In the genomic region with DNA sequence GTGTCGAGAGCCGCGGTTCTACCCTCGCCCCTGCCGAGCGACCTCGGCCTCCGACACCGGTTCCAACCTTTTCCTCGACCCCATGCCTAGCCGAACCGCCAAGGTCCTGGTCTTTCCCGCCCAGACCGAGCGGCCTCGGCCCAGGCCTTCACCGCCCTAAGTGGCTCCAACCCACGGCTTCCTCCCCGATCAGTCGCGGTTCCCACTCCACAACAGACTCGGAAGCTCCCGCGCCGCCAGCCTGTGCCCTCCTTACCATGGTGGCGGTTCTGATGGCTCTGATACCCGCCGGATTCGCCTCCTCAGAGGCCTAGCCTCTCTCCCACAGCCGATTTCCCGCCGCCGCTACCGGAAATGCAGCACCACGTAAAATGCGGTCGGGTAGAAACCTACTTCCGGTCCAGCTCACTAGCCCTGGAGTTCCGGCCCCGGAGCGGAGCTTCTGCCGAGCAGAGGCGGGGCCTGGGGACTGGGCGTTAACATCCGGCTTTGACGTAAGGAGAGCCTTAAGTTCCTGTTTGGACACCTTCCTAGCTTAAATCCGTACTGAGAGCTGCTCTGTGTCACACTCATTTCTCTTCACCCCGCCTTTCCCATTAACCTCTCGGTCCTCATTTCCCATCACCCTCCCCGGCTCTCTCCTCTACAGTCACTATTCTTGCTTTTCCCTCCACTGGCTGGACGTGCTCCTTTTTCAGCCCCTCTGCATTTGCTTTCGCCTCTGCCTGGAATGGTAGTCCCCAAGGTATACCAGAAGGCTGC, we compare ENCODE assay signal across 1 cellular context.
A peak's percentile ranks its signal among the peaks of the same experiment; 100 is the strongest.
TF ChIP-seq lines count a peak whose summit lies in the region.

Gene SNRPB (minus strand): TSS at position 358 of the 762 bp plus-strand sequence. CDS start 99 bp downstream, at position 259.

TF ChIP-seq in K562, 482 proteins besides CTCF, POLR2A, EP300 and RAD21 (continued from another document and continues in another):
- TF ChIP-seq BRF2 (IDR thresholded peaks at IDR 0.05; ENCODE audit: borderline replicate concordance, insufficient read depth, insufficient read length): no peak
- no peak for TF ChIP-seq ETS2 (tag; IDR thresholded peaks at IDR 0.05; ENCODE audit: borderline replicate concordance, poor library complexity, severe bottlenecking)
- TF ChIP-seq, protein P1, sequence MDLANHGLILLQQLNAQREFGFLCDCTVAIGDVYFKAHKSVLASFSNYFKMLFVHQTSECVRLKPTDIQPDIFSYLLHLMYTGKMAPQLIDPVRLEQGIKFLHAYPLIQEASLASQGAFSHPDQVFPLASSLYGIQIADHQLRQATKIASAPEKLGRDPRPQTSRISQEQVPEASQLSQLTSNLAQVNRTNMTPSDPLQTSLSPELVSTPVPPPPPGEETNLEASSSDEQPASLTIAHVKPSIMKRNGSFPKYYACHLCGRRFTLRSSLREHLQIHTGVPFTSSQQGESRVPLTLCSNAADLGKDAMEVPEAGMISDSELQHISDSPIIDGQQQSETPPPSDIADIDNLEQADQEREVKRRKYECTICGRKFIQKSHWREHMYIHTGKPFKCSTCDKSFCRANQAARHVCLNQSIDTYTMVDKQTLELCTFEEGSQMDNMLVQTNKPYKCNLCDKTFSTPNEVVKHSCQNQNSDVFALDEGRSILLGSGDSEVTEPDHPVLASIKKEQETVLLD (IDR thresholded peaks at IDR 0.05): 0 out of 2 replicates have a peak, but pooled peaks have one; percentile 46
- TF ChIP-seq NEUROD1 (IDR thresholded peaks at IDR 0.05; ENCODE audit: borderline replicate concordance, low read depth, low read length, partially characterized antibody): peak; percentile 56
- peak; percentile 94 for TF ChIP-seq ZEB2 (IDR thresholded peaks at IDR 0.05)
- no peak for TF ChIP-seq RREB1 (CRISPR knock-in tag; IDR thresholded peaks at IDR 0.05)
- peak; percentile 83 for TF ChIP-seq MGA (IDR thresholded peaks at IDR 0.05)
- TF ChIP-seq PTTG1 (tag; IDR thresholded peaks at IDR 0.05; ENCODE audit: low read depth): no peak
- TF ChIP-seq FOXM1 (IDR thresholded peaks at IDR 0.05; ENCODE audit: low read depth): no peak
- TF ChIP-seq FOXM1 (CRISPR knock-in tag; IDR thresholded peaks at IDR 0.05; ENCODE audit: low read depth): peak; percentile 83; the same call in 1 of the 2 replicates
- no peak for TF ChIP-seq DACH1 (IDR thresholded peaks at IDR 0.05; ENCODE audit: partially characterized antibody)
- TF ChIP-seq PML (IDR thresholded peaks at IDR 0.05; ENCODE audit: low read length): peak; percentile 85
- TF ChIP-seq SMARCA4 (IDR thresholded peaks at IDR 0.05): peak; percentile 32; the same call in 1 of the 2 replicates
- TF ChIP-seq BRF1 (IDR thresholded peaks at IDR 0.05; ENCODE audit: borderline replicate concordance, extremely low read depth, insufficient read length): no peak
- no peak for TF ChIP-seq YY1 (IDR thresholded peaks at IDR 0.05; ENCODE audit: borderline replicate concordance in 1 of 3, control insufficient read depth in 1 of 3, extremely low read depth in 1 of 3, insufficient read depth in 3 of 3, insufficient read length in 1 of 3, insufficient replicate concordance in 2 of 3, low read depth in 1 of 3, low read length in 2 of 3)
- no peak for TF ChIP-seq ZBED1 (IDR thresholded peaks at IDR 0.05)
- peak; percentile 83 for TF ChIP-seq RBM22 (IDR thresholded peaks at IDR 0.05; ENCODE audit: low read depth, low read length, poor library complexity, severe bottlenecking)
- TF ChIP-seq, protein P2, sequence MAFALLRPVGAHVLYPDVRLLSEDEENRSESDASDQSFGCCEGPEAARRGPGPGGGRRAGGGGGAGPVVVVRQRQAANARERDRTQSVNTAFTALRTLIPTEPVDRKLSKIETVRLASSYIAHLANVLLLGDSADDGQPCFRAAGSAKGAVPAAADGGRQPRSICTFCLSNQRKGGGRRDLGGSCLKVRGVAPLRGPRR (CRISPR knock-in tag; IDR thresholded peaks at IDR 0.05): no peak
- TF ChIP-seq ZNF384 (IDR thresholded peaks at IDR 0.05; ENCODE audit: low read depth, low read length): peak; percentile 47; the same call in 1 of the 2 replicates
- no peak for TF ChIP-seq ARID3B (CRISPR knock-in tag; IDR thresholded peaks at IDR 0.05; ENCODE audit: borderline replicate concordance)
- TF ChIP-seq ZBTB8A (IDR thresholded peaks at IDR 0.05; ENCODE audit: partially characterized antibody): no peak
- peak; percentile 17 to 77; a peak in 2 of 4 replicates for TF ChIP-seq MLLT1 (IDR thresholded peaks at IDR 0.05)
